29 cellular contexts compared by ENCODE assay signal in genomic region chr12:113577464-113578121, GRCh38.
"Had no signal": no experiment of that assay in that cellular context is flagged by ENCODE, and none has a peak within 500 bp of the region (broad histone marks: within the 10 kb centered on the region; RNA-seq: fewer than 3 reads in every experiment).

No MANE protein-coding gene starts in this region.

- H3K36me3 Mint-ChIP-seq: activated naive CD4-positive, alpha-beta T cell treated with anti-CD3 and anti-CD28 coated beads, Interleukin-2, amount 50 U/mL, for 24 hours; stimulated activated memory B cell treated with anti-CD40 and anti-IgM and Interleukin-4, amounts not matched to agents 10 μg/mL and 1 μg/mL and 100 μg/mL, for 72 hours; type B pancreatic cell had no signal

- DNase-seq: activated CD4-positive, alpha-beta T cell treated with anti-CD3 and anti-CD28 coated beads for 1 hour; activated CD4-positive, alpha-beta T cell treated with anti-CD3 and anti-CD28 coated beads, Interleukin-2, amount 10 ng/mL, durations not matched to agents 7 days and 5 days; activated CD8-positive, alpha-beta T cell treated with anti-CD3 and anti-CD28 coated beads for 36 hours; activated naive CD8-positive, alpha-beta T cell treated with anti-CD3 and anti-CD28 coated beads, Interleukin-2, amount 50 U/mL, for 24 hours; activated T-cell treated with anti-CD3 and anti-CD28 coated beads, Interleukin-2, amount 50 U/mL, for 48 hours; central memory CD4-positive, alpha-beta T cell; esophagus squamous epithelium; foreskin melanocyte; heart right ventricle; left cardiac atrium; mammary epithelial cell; ovary; retina; stimulated activated CD4-positive, alpha-beta T cell treated with anti-CD3 and anti-CD28 coated beads, Interleukin-4, amount 100 ng/mL, for 4 hours; stimulated activated CD8-positive, alpha-beta memory T cell treated with anti-CD3 and anti-CD28 coated beads, Interleukin-4, amount 100 ng/mL, for 48 hours; stimulated activated naive CD8-positive, alpha-beta T cell treated with anti-CD3 and anti-CD28 coated beads, Interleukin-15, amount 100 ng/mL, for 72 hours; substantia nigra; T-helper 2 cell; uterus had no signal

- H3K36me3 ChIP-seq: breast epithelium, esophagus squamous epithelium, heart right ventricle, ovary, uterus had no signal

- ATAC-seq: activated CD8-positive, alpha-beta T cell treated with anti-CD3 and anti-CD28 coated beads for 36 hours; activated naive CD8-positive, alpha-beta T cell treated with anti-CD3 and anti-CD28 coated beads, Interleukin-2, amount 50 U/mL, for 24 hours; heart right ventricle; left cardiac atrium; sciatic nerve; stimulated activated memory B cell treated with anti-CD40 and anti-IgM and Interleukin-4, amounts not matched to agents 10 μg/mL and 1 μg/mL and 100 μg/mL, for 72 hours; stimulated activated naive CD8-positive, alpha-beta T cell treated with anti-CD3 and anti-CD28 coated beads, Interleukin-15, amount 100 ng/mL, for 72 hours had no signal

- H3K27ac ChIP-seq: breast epithelium, esophagus squamous epithelium, heart right ventricle, ovary, skin epidermis, uterus had no signal

- H3K4me1 ChIP-seq: breast epithelium, esophagus squamous epithelium, heart right ventricle, uterus had no signal

- H3K4me1 Mint-ChIP-seq: activated CD4-positive, alpha-beta T cell treated with anti-CD3 and anti-CD28 coated beads, Interleukin-2, amount 10 ng/mL, durations not matched to agents 7 days and 5 days; activated naive CD4-positive, alpha-beta T cell treated with anti-CD3 and anti-CD28 coated beads, Interleukin-2, amount 50 U/mL, for 24 hours; activated naive CD8-positive, alpha-beta T cell treated with anti-CD3 and anti-CD28 coated beads, Interleukin-2, amount 50 U/mL, for 24 hours; nephron; stimulated activated memory B cell treated with anti-CD40 and anti-IgM and Interleukin-4, amounts not matched to agents 10 μg/mL and 1 μg/mL and 100 μg/mL, for 72 hours; stimulated activated naive CD8-positive, alpha-beta T cell treated with anti-CD3 and anti-CD28 coated beads, Interleukin-15, amount 100 ng/mL, for 72 hours had no signal

- H3K4me3 Mint-ChIP-seq: activated CD4-positive, alpha-beta T cell treated with anti-CD3 and anti-CD28 coated beads, Interleukin-2, amount 10 ng/mL, durations not matched to agents 7 days and 5 days; activated CD8-positive, alpha-beta T cell treated with anti-CD3 and anti-CD28 coated beads for 36 hours; activated naive CD4-positive, alpha-beta T cell treated with anti-CD3 and anti-CD28 coated beads, Interleukin-2, amount 50 U/mL, for 24 hours; activated naive CD8-positive, alpha-beta T cell treated with anti-CD3 and anti-CD28 coated beads, Interleukin-2, amount 50 U/mL, for 24 hours; nephron; stimulated activated memory B cell treated with anti-CD40 and anti-IgM and Interleukin-4, amounts not matched to agents 10 μg/mL and 1 μg/mL and 100 μg/mL, for 72 hours; stimulated activated naive CD8-positive, alpha-beta T cell treated with anti-CD3 and anti-CD28 coated beads, Interleukin-15, amount 100 ng/mL, for 72 hours; type B pancreatic cell had no signal

- H3K9me3 ChIP-seq: ovary, uterus had no signal

- H3K4me3 ChIP-seq: breast epithelium, esophagus squamous epithelium, heart right ventricle, ovary, skin epidermis, uterus had no signal

- H3K27me3 ChIP-seq: ovary, uterus had no signal

- FAIRE-seq: keratinocyte had no signal

- H3K27ac Mint-ChIP-seq: activated CD4-positive, alpha-beta T cell treated with anti-CD3 and anti-CD28 coated beads, Interleukin-2, amount 10 ng/mL, durations not matched to agents 7 days and 5 days; activated CD8-positive, alpha-beta T cell treated with anti-CD3 and anti-CD28 coated beads for 36 hours; activated naive CD4-positive, alpha-beta T cell treated with anti-CD3 and anti-CD28 coated beads, Interleukin-2, amount 50 U/mL, for 24 hours; activated naive CD8-positive, alpha-beta T cell treated with anti-CD3 and anti-CD28 coated beads, Interleukin-2, amount 50 U/mL, for 24 hours; activated T-helper 2 cell treated with anti-CD3 and anti-CD28 coated beads, Interferon-gamma antibody, Interleukin-2, Interleukin-4, amounts not matched to agents 10 μg/mL and 5 μg/mL and 100 μg/mL, durations not matched to agents 14 hours and 24 hours and 36 hours; nephron; progenitor cell of endocrine pancreas; stimulated activated memory B cell treated with anti-CD40 and anti-IgM and Interleukin-4, amounts not matched to agents 10 μg/mL and 1 μg/mL and 100 μg/mL, for 72 hours; stimulated activated naive CD8-positive, alpha-beta T cell treated with anti-CD3 and anti-CD28 coated beads, Interleukin-15, amount 100 ng/mL, for 72 hours; type B pancreatic cell had no signal
